ENCODE assay signal across 18 cellular contexts in genomic region chr2:32887125-32887524, GRCh38.
"Had no signal": no experiment of that assay in that cellular context is flagged by ENCODE, and none has a peak within 500 bp of the region (broad histone marks: within the 10 kb centered on the region; RNA-seq: fewer than 3 reads in every experiment).

No MANE protein-coding gene starts in this region.

- H3K9ac ChIP-seq: KMS-11 had no signal

- DNase-seq: Kasumi-1, NCI-H1092 treated with DMSO at 0.1 percent for 48 hours, NCI-H1436, NCI-H1694, NCI-H1930, NCI-H2081, NCI-H2107, NCI-H2227 treated with DMSO at 0.1 percent for 48 hours, NCI-H524, NCI-H69, NCI-H774, Right ventricle myocardium superior, RPMI8226, SIG-M5 had no signal

- FAIRE-seq: RCC 7860 had no signal

- H3K4me3 ChIP-seq: SJSA1, SK-N-MC had no signal

- H3K9me3 ChIP-seq: SJSA1 had no signal

- H3K36me3 ChIP-seq: SJSA1 had no signal

- H3K4me2 ChIP-seq: KMS-11 had no signal

- H3K27me3 ChIP-seq: SJSA1 had no signal

- H3K27ac ChIP-seq: KMS-11, SJSA1, SK-N-MC had no signal
